18 cellular contexts compared by ENCODE assay signal in genomic region chr1:38222906-38223305, GRCh38.
"Had no signal": no experiment of that assay in that cellular context is flagged by ENCODE, and none has a peak within 500 bp of the region (broad histone marks: within the 10 kb centered on the region; RNA-seq: fewer than 3 reads in every experiment).

No MANE protein-coding gene starts in this region.

- H3K4me2 ChIP-seq: hepatocyte had no signal

- H3K79me2 ChIP-seq: hepatocyte had no signal

- H3K36me3 Mint-ChIP-seq: naive thymus-derived CD8-positive, alpha-beta T cell; type B pancreatic cell had no signal

- H2AFZ ChIP-seq: hepatocyte had no signal

- H3K27me3 ChIP-seq: right atrium auricular region, sigmoid colon, uterus had no signal

- H3K36me3 ChIP-seq: right atrium auricular region, sigmoid colon, uterus had no signal

- ATAC-seq: esophagus mucosa; left colon; naive thymus-derived CD8-positive, alpha-beta T cell had no signal

- H3K27ac Mint-ChIP-seq: naive thymus-derived CD8-positive, alpha-beta T cell; type B pancreatic cell had no signal

- H3K9me3 ChIP-seq: right atrium auricular region, sigmoid colon, uterus had no signal

- DNase-seq: dorsolateral prefrontal cortex; effector CD8-positive, alpha-beta T cell; head of caudate nucleus; kidney; left colon; naive thymus-derived CD8-positive, alpha-beta T cell; posterior cingulate gyrus; sigmoid colon; small intestine; stimulated activated CD4-positive, alpha-beta T cell treated with anti-CD3 and anti-CD28 coated beads, Interleukin-2, amount 100 ng/mL, for 48 hours; stimulated activated naive CD4-positive, alpha-beta T cell treated with Interleukin-2 at 50 U/mL for 16 hours; uterus had no signal

- H3K27ac ChIP-seq: coronary artery, dorsolateral prefrontal cortex, hepatocyte, right atrium auricular region, sigmoid colon, uterus had no signal

- H3K9me3 Mint-ChIP-seq: neural crest cell, type B pancreatic cell had no signal

- H3K4me1 ChIP-seq: right atrium auricular region, sigmoid colon, uterus had no signal

- H3K4me3 ChIP-seq: coronary artery, dorsolateral prefrontal cortex, hepatocyte, right atrium auricular region, sigmoid colon, uterus had no signal

- H3K4me3 Mint-ChIP-seq: naive thymus-derived CD8-positive, alpha-beta T cell; neural crest cell; type B pancreatic cell had no signal
